In genomic region chr14:102117852-102118251, GRCh38 we compare ENCODE assay signal across 23 cellular contexts. TPM values are rescaled to one million over a fixed set of nuclear protein-coding genes. Genes with fewer than 3 reads are reported as not detected.
DNase-seq lines count a peak whose midpoint lies in the region; ATAC-seq, FAIRE-seq and TF ChIP-seq lines count a peak whose summit lies in the region.
"Had no signal": no experiment of that assay in that cellular context is flagged by ENCODE, and none has a peak within 500 bp of the region (broad histone marks: within the 10 kb centered on the region; RNA-seq: fewer than 3 reads in every experiment).

No MANE protein-coding gene starts in this region.

- no peak for ATAC-seq in omental fat pad (ENCODE audit: low FRiP score)
- ATAC-seq: CD8-positive, alpha-beta T cell had no signal

- no peak for TF ChIP-seq EP300 in sigmoid colon (IDR thresholded peaks at IDR 0.05)

- intact Hi-C loops in sigmoid colon (cut with DNase I), result no loop called here

- H3K27me3 ChIP-seq in sigmoid colon, result no peaks in the 10 kb centered on the region
- H3K27me3 ChIP-seq: BLaER1 had no signal

- no peaks in the 10 kb centered on the region for H3K9me3 ChIP-seq in sigmoid colon

- DNase-seq in HTR-8/SVneo (ENCODE audit: insufficient read length, low spot score) (no peak), mesenteric fat pad (ENCODE audit: low spot score) (peak; percentile 59), sigmoid colon (peak; percentile 44), HuH-7.5 (ENCODE audit: low spot score) (no peak), omental fat pad (ENCODE audit: low spot score) (no peak), DMS153 (lab: John Stamatoyannopoulos, UW) (no peak)
- DNase-seq: CD4-positive, CD25-positive, alpha-beta regulatory T cell; CD8-positive, alpha-beta T cell; DMS 273 treated with DMSO at 0.1 percent for 48 hours; DMS53; DMS79 treated with DMSO at 0.1 percent for 48 hours; GF-D8; GOT3; HFFc6 had no signal

- TF ChIP-seq CTCF in sigmoid colon (IDR thresholded peaks at IDR 0.05) (no peak), omental fat pad (IDR thresholded peaks at IDR 0.05) (no peak)

- WGBS in sigmoid colon, 2 donors, result 93 to 98% methylated on average over 3 of the region's 3 CpGs

- no peaks in the 10 kb centered on the region for H3K4me1 ChIP-seq in sigmoid colon
- H3K4me1 ChIP-seq: BLaER1, HAP-1 had no signal

- H3K4me3 ChIP-seq in sigmoid colon, result no peak overlapping the region
- H3K4me3 ChIP-seq: HAP-1 had no signal

- TF ChIP-seq POLR2A in sigmoid colon (IDR thresholded peaks at IDR 0.05), result no peak

- H3K27ac ChIP-seq in sigmoid colon, result no peak overlapping the region
- H3K27ac ChIP-seq: 22Rv1, BLaER1, C4-2B had no signal

- peak; percentile 36 for FAIRE-seq in HTR-8/SVneo (lab: Jason Lieb, UNC)
- FAIRE-seq: A204.1, D721Med, GM12891, GM18507, H54 had no signal

- H3K36me3 ChIP-seq in sigmoid colon, result no peaks in the 10 kb centered on the region
- H3K36me3 ChIP-seq: HAP-1 had no signal

RNA-seq across cellular contexts. Expression of gene WDR20, which starts 21.8 kb away (rescaled TPM):
- total RNA-seq in mesenteric fat pad (34.1 TPM), sigmoid colon (10 to 100 TPM; 19.1 to 32.1 (median 27.3) TPM), omental fat pad (10 to 100 TPM; 20.2 to 26.4 (median 22.0) TPM)
- polyA plus RNA-seq in sigmoid colon, result 10 to 100 TPM; 13.8 to 21.0 (median 16.4) TPM

RNA-seq across cellular contexts. Expression of gene HSP90AA1, which starts 31.0 kb away (rescaled TPM):
- total RNA-seq in mesenteric fat pad, result 473 TPM
- 100 to 1,000 TPM; 252 to 463 (median 333) TPM for total RNA-seq in sigmoid colon
- polyA plus RNA-seq in sigmoid colon, result 100 to 1,000 TPM; 167 to 333 (median 245) TPM
- total RNA-seq in omental fat pad, result 1,000 to 10,000 TPM in 1 of 4 donors, 100 to 1,000 TPM in 3; 453 to 1,533 (median 691) TPM

Comparison
In these comparisons a context has a peak if more than half of its experiments do, and no peak if none do; other contexts are left out.
1. DNase-seq: peak in mesenteric fat pad (single experiment) and sigmoid colon (single experiment); none in HTR-8/SVneo (single experiment), HuH-7.5 (single experiment), omental fat pad (single experiment) and DMS153 (single experiment).